8 cellular contexts compared by ENCODE assay signal in genomic region chr19:43934985-43935708, GRCh38. TPM values are rescaled to one million over a fixed set of nuclear protein-coding genes. Genes with fewer than 3 reads are reported as not detected.
DNase-seq lines count a peak whose midpoint lies in the region; ATAC-seq and TF ChIP-seq lines count a peak whose summit lies in the region.

TSS of gene ZNF45 (minus strand) at chr19:43935282. CDS start at chr19:43922185, 13,097 bp downstream.

- no peak for TF ChIP-seq CTCF in AG04449 (IDR thresholded peaks at IDR 0.05; ENCODE audit: insufficient read depth, low read length, missing control alignments)
- no peak for TF ChIP-seq CTCF in activated B cell treated with CpG ODN at 0.5 μM for 24 hours (IDR thresholded peaks at IDR 0.05)
- TF ChIP-seq CTCF in spleen (IDR thresholded peaks at IDR 0.05 in 8 of 11, conservative IDR thresholded peaks at IDR 0.05 in 3 of 11), result no peak

- H3K27me3 ChIP-seq in spleen (replicated peaks in 1 of 7), result no peaks in the 10 kb centered on the region

- peak; percentile 26 for DNase-seq in AG04449 (ENCODE audit: low read depth, low spot score)
- peak; percentile 89 for DNase-seq in NCI-H226
- DNase-seq in activated B cell treated with CpG ODN at 0.5 μM for 24 hours, result peak; percentile 81
- DNase-seq in caudate nucleus (lab: John Stamatoyannopoulos, UW), result peak; percentile 58 to 95 (median 85)
- DNase-seq in immature natural killer cell, result peak; percentile 84 to 87 (median 85)
- peak; percentile 95 for DNase-seq in spleen

- H3K4me3 Mint-ChIP-seq in activated B cell treated with CpG ODN at 0.5 μM for 24 hours (peak within 1 kb of the TSS; percentile 93), immature natural killer cell (peak within 1 kb of the TSS; percentile 95 to 96 (median 95))

- intact Hi-C loops in activated B cell treated with CpG ODN at 0.5 μM for 24 hours (cut with micrococcal nuclease) (loop anchor here (1.0 to 10.0 kb wide), 10 partner anchors 16 to 514 kb away; partner anchors contain the start of genes ZNF221, ZNF224, ZNF225 and ZNF226), spleen (cut with DNase I; ENCODE audit: low total_unique reads) (loop anchor here (10.0 kb wide), 1 partner anchor 50 kb away; the partner anchor contains the start of gene ZNF155)

- H3K4me1 ChIP-seq in spleen, result peaks cover 6 to 35% (median 24%) of the 10 kb centered on the region in 6 donors

- peaks cover 0 to 17% (median 11%) of the 10 kb centered on the region in 8 donors for H3K9me3 ChIP-seq in spleen

- 0 to 1% (median 0%) methylated on average over 25 to 42 of the region's 42 CpGs for WGBS in spleen, 5 donors

- H3K27ac ChIP-seq in caudate nucleus (ENCODE audit: low read depth, low read length) (peak within 1 kb of the TSS; percentile 85), spleen (peak within 1 kb of the TSS; percentile 57 to 90 (median 86))

- H3K27me3 Mint-ChIP-seq in activated B cell treated with CpG ODN at 0.5 μM for 24 hours (peaks cover 4% of the 10 kb centered on the region), immature natural killer cell (ENCODE audit: low read depth in 3 of 3) (peaks cover 0 to 4% (median 2%) of the 10 kb centered on the region in 3 donors)

- H3K4me3 ChIP-seq in AG04449 (ENCODE audit: low read depth, low read length) (peak within 1 kb of the TSS; percentile 84), spleen (peak within 1 kb of the TSS; percentile 55 to 74 (median 67))

- H3K27ac Mint-ChIP-seq in activated B cell treated with CpG ODN at 0.5 μM for 24 hours, result peak within 1 kb of the TSS; percentile 89
- peak within 1 kb of the TSS; percentile 89 to 96 (median 93) for H3K27ac Mint-ChIP-seq in immature natural killer cell

- H3K36me3 Mint-ChIP-seq in activated B cell treated with CpG ODN at 0.5 μM for 24 hours (ENCODE audit: low read depth) (peaks cover 34% of the 10 kb centered on the region), immature natural killer cell (peaks cover 18 to 25% (median 22%) of the 10 kb centered on the region in 3 donors)

- H3K9me3 Mint-ChIP-seq in activated B cell treated with CpG ODN at 0.5 μM for 24 hours (peaks cover 8% of the 10 kb centered on the region), immature natural killer cell (peaks cover 0 to 7% (median 3%) of the 10 kb centered on the region in 6 donors)

- peaks cover 22% of the 10 kb centered on the region for H3K4me1 Mint-ChIP-seq in activated B cell treated with CpG ODN at 0.5 μM for 24 hours
- peaks cover 21 to 41% of the 10 kb centered on the region in 2 donors for H3K4me1 Mint-ChIP-seq in immature natural killer cell

- POLR2A ChIA-PET in AG04449 (lab: Yijun Ruan, JAX) (interaction anchor here (0.9 to 1.6 kb wide), 4 partner anchors 16 to 159 kb away, joined by 3 to 13 read pairs (median 5); partner anchors contain the start of genes ZNF221, ZNF222 and ZNF224), activated B cell treated with CpG ODN at 0.5 μM for 24 hours (lab: Charles Lee) (interaction anchor here (0.5 to 2.1 kb wide), 18 partner anchors 11 to 1466 kb away, joined by 3 to 15 read pairs (median 4); partner anchors contain the start of genes PHLDB3, ZNF180, ZNF221 and ZNF224)

- ATAC-seq in GM18909 (IDR thresholded peaks at IDR 0.05; ENCODE audit: poor library complexity, unreplicated experiment) (peak; percentile 95), HG03175 (IDR thresholded peaks at IDR 0.05; ENCODE audit: unreplicated experiment) (peak; percentile 96), activated B cell treated with CpG ODN at 0.5 μM for 24 hours (ENCODE audit: low read depth) (peak; percentile 96)

- CTCF ChIA-PET in AG04449 (lab: Yijun Ruan, JAX) (interaction anchor here (0.6 to 1.6 kb wide), 3 partner anchors 13 to 47 kb away, joined by 3 to 7 read pairs (median 3); partner anchors contain the start of gene ZNF221), activated B cell treated with CpG ODN at 0.5 μM for 24 hours (lab: Charles Lee) (interaction anchor here (0.9 to 1.6 kb wide), 2 partner anchors 16 to 160 kb away, joined by 3 to 6 read pairs; partner anchors contain the start of genes ZNF221 and ZNF224)

- TF ChIP-seq POLR2A in spleen (IDR thresholded peaks at IDR 0.05), result no peak

- peaks cover 11 to 34% (median 27%) of the 10 kb centered on the region in 6 donors for H3K36me3 ChIP-seq in spleen

RNA-seq across cellular contexts. Expression of gene ZNF45, which starts in this region (rescaled TPM):
- total RNA-seq in activated B cell treated with CpG ODN at 0.5 μM for 24 hours, result 17.2 and 19.1 TPM in 2 replicates
- polyA plus RNA-seq in immature natural killer cell, result 10 to 100 TPM in 1 of 3 donors, 1 to 10 TPM in 2; 6.5 to 15.9 (median 7.7) TPM
- 10 to 100 TPM; 12.9 to 24.5 (median 16.2) TPM for total RNA-seq in spleen
- polyA plus RNA-seq in spleen, result 1 to 10 TPM; 3.9 to 6.1 (median 5.4) TPM

Comparison
In these comparisons a context has a peak if more than half of its experiments do, and no peak if none do; other contexts are left out.
1. Peak in every context shown above with its lines: DNase-seq, ATAC-seq, H3K4me3 ChIP-seq and H3K27ac ChIP-seq.
2. DNase-seq: peak in every context shown above with its lines; median percentile 95 in spleen; 89 in NCI-H226; 85 in caudate nucleus; 85 in immature natural killer cell; 81 in activated B cell treated with CpG ODN at 0.5 μM for 24 hours; 26 in AG04449.